In the genomic region with DNA sequence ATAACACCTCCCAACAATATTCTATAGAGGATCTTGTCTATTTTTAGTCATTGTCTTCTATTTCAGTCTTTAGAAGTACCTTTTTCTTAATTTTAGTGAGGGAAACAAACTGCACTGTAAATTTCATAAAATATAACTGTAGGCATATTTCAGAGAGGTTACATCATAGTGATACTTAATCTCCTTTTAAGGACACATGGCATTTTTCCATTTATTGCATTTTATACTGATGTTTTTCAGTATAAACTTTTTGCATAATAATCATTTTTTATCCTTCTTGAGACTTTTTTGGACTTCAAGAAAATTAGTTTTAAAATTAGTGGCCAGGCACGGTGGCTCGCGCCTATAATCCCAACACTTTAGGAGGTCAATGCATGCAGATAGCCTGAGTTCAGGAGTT, we compare ENCODE assay signal across 1 cellular context.
TF ChIP-seq lines count a peak whose summit lies in the region.

No MANE protein-coding gene starts in this region.

TF ChIP-seq in HepG2, 621 proteins besides CTCF, POLR2A, EP300 and RAD21:
- TF ChIP-seq PHF21A (CRISPR knock-in tag; IDR thresholded peaks at IDR 0.05) (no peak), RBFOX2 (IDR thresholded peaks at IDR 0.05; ENCODE audit: low read depth, low read length) (0 out of 2 replicates have a peak, but pooled peaks have one; percentile 4), ZNF263 (CRISPR knock-in tag; IDR thresholded peaks at IDR 0.05) (no peak), ZBTB42 (CRISPR knock-in tag; IDR thresholded peaks at IDR 0.05) (no peak), MAFK (conservative IDR thresholded peaks at IDR 0.05 in 1 of 2, IDR thresholded peaks at IDR 0.05 in 1 of 2; ENCODE audit: low read length in 2 of 2) (peak; percentile 61 to 67; a peak in 3 of 4 replicates), MAFF (IDR thresholded peaks at IDR 0.05; ENCODE audit: low read depth, low read length) (peak; percentile 62)
TF ChIP-seq in HepG2: peak in this region for 3.
